Comparison of ENCODE assay signal across 8 cellular contexts in genomic region chr17:80663783-80664206, GRCh38.
DNase-seq lines count a peak whose midpoint lies in the region; ATAC-seq, FAIRE-seq and TF ChIP-seq lines count a peak whose summit lies in the region.

No MANE protein-coding gene starts in this region.

- H3K9me3 ChIP-seq in left ventricle myocardium inferior (replicated peaks), result no peaks in the 10 kb centered on the region
- H3K9me3 ChIP-seq in mesenchymal stem cell (ENCODE audit: control insufficient read depth, low read length), result no peaks in the 10 kb centered on the region
- H3K9me3 ChIP-seq in uterus, result no peaks in the 10 kb centered on the region

- H2BK5ac ChIP-seq in mesenchymal stem cell (ENCODE audit: low read depth, low read length, poor library complexity, severe bottlenecking), result no peak overlapping the region

- no peak overlapping the region for H3K23ac ChIP-seq in mesenchymal stem cell (ENCODE audit: low read length in 2 of 2)

- H3K14ac ChIP-seq in mesenchymal stem cell (ENCODE audit: low read length in 2 of 2), result peak overlapping the region in 1 of 2 experiments; percentile 93

- H3K27me3 ChIP-seq in left ventricle myocardium inferior (ENCODE audit: low read depth) (no peaks in the 10 kb centered on the region), mesenchymal stem cell (ENCODE audit: control insufficient read depth in 1 of 2, insufficient read depth in 1 of 2, low read length in 2 of 2) (no peaks in the 10 kb centered on the region), uterus (no peaks in the 10 kb centered on the region)

- H2AFZ ChIP-seq in mesenchymal stem cell (ENCODE audit: low read depth, low read length), result no peak overlapping the region

- DNase-seq in Right ventricle myocardium inferior (ENCODE audit: missing footprints) (no peak), left ventricle myocardium inferior (no peak), mesenchymal stem cell (peak; percentile 91), uterus (peak; percentile 43 to 51), GM19238 (ENCODE audit: insufficient read length, low spot score) (no peak), frontal cortex (ENCODE audit: low spot score in 2 of 2) (no peak)
- DNase-seq in activated naive CD4-positive, alpha-beta T cell treated with anti-CD3 and anti-CD28 coated beads, Interleukin-2, amount 50 U/mL, for 16 hours, result peak; percentile 54

- peak overlapping the region; percentile 15 for H4K8ac ChIP-seq in mesenchymal stem cell (ENCODE audit: low read length)

- no peak overlapping the region for H3K4ac ChIP-seq in mesenchymal stem cell (ENCODE audit: low read depth in 1 of 2, low read length in 2 of 2)

- H3K4me3 ChIP-seq in left ventricle myocardium inferior (no peak overlapping the region), mesenchymal stem cell (ENCODE audit: insufficient read depth in 1 of 2, low read depth in 1 of 2, low read length in 2 of 2) (no peak overlapping the region), uterus (no peak overlapping the region)

- intact Hi-C loops in Right ventricle myocardium inferior (cut with DNase I) (no loop called here), left ventricle myocardium inferior (cut with micrococcal nuclease) (no loop called here), uterus (cut with DNase I; ENCODE audit: low total_unique reads) (no loop called here)

- H2BK15ac ChIP-seq in mesenchymal stem cell (ENCODE audit: low read depth, poor library complexity, severe bottlenecking), result no peak overlapping the region

- H3K27ac ChIP-seq in left ventricle myocardium inferior (replicated peaks) (no peak overlapping the region), mesenchymal stem cell (ENCODE audit: low read length, poor library complexity, severe bottlenecking) (no peak overlapping the region), uterus (peak overlapping the region; percentile 53 to 62)

- H4K91ac ChIP-seq in mesenchymal stem cell (ENCODE audit: low read length), result no peak overlapping the region

- peaks cover 60% of the 10 kb centered on the region for H3K79me1 ChIP-seq in mesenchymal stem cell (replicated peaks; ENCODE audit: low read length, poor library complexity, severe bottlenecking)

- TF ChIP-seq POLR2A in uterus (IDR thresholded peaks at IDR 0.05), result no peak

- no peak overlapping the region for H2AK5ac ChIP-seq in mesenchymal stem cell (ENCODE audit: low read length, severe bottlenecking)

- no peak overlapping the region for H3K4me2 ChIP-seq in mesenchymal stem cell (ENCODE audit: low read length, poor library complexity, severe bottlenecking)

- H3K36me3 ChIP-seq in left ventricle myocardium inferior, result no peaks in the 10 kb centered on the region
- peaks cover 7 to 8% of the 10 kb centered on the region in 2 experiments for H3K36me3 ChIP-seq in mesenchymal stem cell (ENCODE audit: control insufficient read depth in 1 of 2, insufficient read depth in 2 of 2, low read depth in 1 of 2, low read length in 2 of 2)
- H3K36me3 ChIP-seq in uterus, result no peaks in the 10 kb centered on the region

- TF ChIP-seq CTCF in left ventricle myocardium inferior (IDR thresholded peaks at IDR 0.05; ENCODE audit: borderline replicate concordance) (no peak), uterus (IDR thresholded peaks at IDR 0.05) (no peak)

- peak overlapping the region in 1 of 2 experiments; percentile 54 for H3K18ac ChIP-seq in mesenchymal stem cell (ENCODE audit: low read depth in 1 of 2, low read length in 2 of 2)

- peak overlapping the region; percentile 72 for H3K9ac ChIP-seq in mesenchymal stem cell (ENCODE audit: low read length)

- 46% methylated on average over 11 of the region's 11 CpGs for WGBS in mesenchymal stem cell

- peaks cover 18% of the 10 kb centered on the region for H3K4me1 ChIP-seq in left ventricle myocardium inferior
- peaks cover 17% of the 10 kb centered on the region for H3K4me1 ChIP-seq in mesenchymal stem cell (ENCODE audit: control insufficient read depth, insufficient read depth, low read depth, low read length)
- no peaks in the 10 kb centered on the region for H3K4me1 ChIP-seq in uterus

- no peak overlapping the region for H2BK12ac ChIP-seq in mesenchymal stem cell (ENCODE audit: low read length in 2 of 2)

- FAIRE-seq in frontal cortex (lab: Jason Lieb, UNC), result no peak

- H2BK120ac ChIP-seq in mesenchymal stem cell (ENCODE audit: low read depth, low read length), result no peak overlapping the region

- peak; percentile 52 for ATAC-seq in Right ventricle myocardium inferior
- no peak for ATAC-seq in HG03095 (IDR thresholded peaks at IDR 0.05; ENCODE audit: unreplicated experiment)

Comparison
In these comparisons a context has a peak if more than half of its experiments do, and no peak if none do; other contexts are left out.
1. DNase-seq: peak in activated naive CD4-positive, alpha-beta T cell treated with anti-CD3 and anti-CD28 coated beads, Interleukin-2, amount 50 U/mL, for 16 hours (single experiment), mesenchymal stem cell (single experiment) and uterus (2 of 2); none in Right ventricle myocardium inferior (single experiment), left ventricle myocardium inferior (single experiment), GM19238 (single experiment) and frontal cortex (0 of 2).
2. H3K27ac ChIP-seq: peak in uterus (2 of 2); none in left ventricle myocardium inferior (single experiment) and mesenchymal stem cell (single experiment).